In genomic region chr16:87956771-87957279, GRCh38 we compare ENCODE assay signal across 1 cellular context.
TF ChIP-seq lines count a peak whose summit lies in the region.

No MANE protein-coding gene starts in this region.

TF ChIP-seq in A549, 52 proteins besides CTCF, POLR2A, EP300 and RAD21 (continued from another document):
- TF ChIP-seq HOXA7 (CRISPR knock-in tag; IDR thresholded peaks at IDR 0.05): no peak
- no peak for TF ChIP-seq HMGXB4 (CRISPR knock-in tag; IDR thresholded peaks at IDR 0.05; ENCODE audit: borderline replicate concordance)
- no peak for TF ChIP-seq CHD4 (IDR thresholded peaks at IDR 0.05; ENCODE audit: borderline replicate concordance)
- no peak for TF ChIP-seq RFX5 (IDR thresholded peaks at IDR 0.05)
- no peak for TF ChIP-seq FOXS1 (CRISPR knock-in tag; IDR thresholded peaks at IDR 0.05)
- TF ChIP-seq KDM5A (IDR thresholded peaks at IDR 0.05): no peak
- no peak for TF ChIP-seq HEYL (CRISPR knock-in tag; IDR thresholded peaks at IDR 0.05)
